Comparison of ENCODE assay signal across 14 cellular contexts in the genomic region with DNA sequence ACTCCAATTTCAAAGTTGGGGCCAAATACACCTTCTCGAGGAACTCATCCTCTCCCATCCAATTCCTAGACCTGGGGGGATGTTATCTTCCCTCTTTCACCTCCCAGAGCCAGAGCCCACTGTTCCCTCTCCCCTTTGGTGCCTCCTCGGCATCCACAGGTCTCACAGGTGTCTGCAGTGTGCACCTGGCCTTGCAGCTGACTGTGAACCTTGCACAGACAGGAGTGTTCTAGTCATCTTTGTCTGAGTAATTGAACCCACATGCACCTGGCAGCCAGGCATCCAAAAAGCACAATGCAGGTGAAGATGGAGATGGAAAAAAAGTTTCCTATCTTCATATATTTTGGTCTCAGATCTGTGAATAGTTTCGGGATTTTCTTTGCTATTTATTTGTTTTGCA.
"Had no signal": no experiment of that assay in that cellular context is flagged by ENCODE, and none has a peak within 500 bp of the region (broad histone marks: within the 10 kb centered on the region; RNA-seq: fewer than 3 reads in every experiment).

No MANE protein-coding gene starts in this region.

- ATAC-seq: lower lobe of right lung; stimulated activated naive CD8-positive, alpha-beta T cell treated with anti-CD3 and anti-CD28 coated beads, Interleukin-15, Interleukin-2, amounts not matched to agents 100 U/mL and 50 U/mL, for 24 hours; WTC11 had no signal

- DNase-seq: activated CD4-positive, alpha-beta T cell treated with anti-CD3 and anti-CD28 coated beads for 48 hours; activated CD8-positive, alpha-beta memory T cell treated with anti-CD3 and anti-CD28 coated beads, Interleukin-2, amount 50 U/mL, for 48 hours; activated gamma-delta T cell treated with Interleukin-2 at 50 U/mL for 16 hours; activated naive CD8-positive, alpha-beta T cell treated with anti-CD3 and anti-CD28 coated beads, Interleukin-2, amount 10 ng/mL, durations not matched to agents 7 days and 5 days; cortex of kidney; effector CD4-positive, alpha-beta T cell; esophagus squamous epithelium; immature natural killer cell; lower lobe of right lung; occipital lobe; stimulated activated CD4-positive, alpha-beta T cell treated with anti-CD3 and anti-CD28 coated beads, Interleukin-4, amount 100 ng/mL, for 4 hours; stimulated activated CD8-positive, alpha-beta memory T cell treated with anti-CD3 and anti-CD28 coated beads, Interleukin-4, amount 100 ng/mL, for 48 hours; stimulated activated naive CD8-positive, alpha-beta T cell treated with anti-CD3 and anti-CD28 coated beads, Interleukin-15, Interleukin-2, amounts not matched to agents 100 U/mL and 50 U/mL, for 24 hours had no signal
